ENCODE assay signal across 10 cellular contexts in genomic region chr1:54120698-54121481, GRCh38. TPM values are rescaled to one million over a fixed set of nuclear protein-coding genes. Genes with fewer than 3 reads are reported as not detected.
A peak's percentile ranks its signal among the peaks of the same experiment; 100 is the strongest.
DNase-seq lines count a peak whose midpoint lies in the region; ATAC-seq and TF ChIP-seq lines count a peak whose summit lies in the region.
"Had no signal": no experiment of that assay in that cellular context is flagged by ENCODE, and none has a peak within 500 bp of the region (broad histone marks: within the 10 kb centered on the region; RNA-seq: fewer than 3 reads in every experiment).

No MANE protein-coding gene starts in this region.

- ATAC-seq in T-helper 17 cell = no peak
- no peak for ATAC-seq in T-cell (replicated peaks in 1 of 4)
- ATAC-seq in GM18907 (IDR thresholded peaks at IDR 0.05; ENCODE audit: unreplicated experiment) = no peak

- no peaks in the 10 kb centered on the region for H3K79me2 ChIP-seq in GM23248 (ENCODE audit: insufficient read depth)

- peak overlapping the region; percentile 74 for H3K4me2 ChIP-seq in GM23248 (ENCODE audit: unreplicated experiment)

- no peaks in the 10 kb centered on the region for H3K36me3 Mint-ChIP-seq in T-helper 17 cell (ENCODE audit: low read depth)
- no peaks in the 10 kb centered on the region for H3K36me3 Mint-ChIP-seq in glutamatergic neuron (ENCODE audit: unreplicated experiment)
- no peaks in the 10 kb centered on the region for H3K36me3 Mint-ChIP-seq in T-cell

- H3K27me3 ChIP-seq in GM23248 (replicated peaks; ENCODE audit: insufficient read depth) (no peaks in the 10 kb centered on the region), spleen (replicated peaks in 1 of 7) (peaks cover 0 to 21% (median 0%) of the 10 kb centered on the region in 7 donors)

- H3K27ac Mint-ChIP-seq in T-helper 17 cell (peak overlapping the region; percentile 54), glutamatergic neuron (ENCODE audit: unreplicated experiment) (peak overlapping the region; percentile 54), T-cell (no peak overlapping the region)

- H3K9me2 ChIP-seq in GM23248 (ENCODE audit: insufficient read depth) = no peaks in the 10 kb centered on the region

- TF ChIP-seq POLR2A in spleen (IDR thresholded peaks at IDR 0.05) (no peak), erythroblast (IDR thresholded peaks at IDR 0.05; ENCODE audit: low read length) (no peak)

- H2AFZ ChIP-seq in GM23248 = peak overlapping the region; percentile 84

- H3K4me3 Mint-ChIP-seq in T-helper 17 cell = peak overlapping the region; percentile 41
- H3K4me3 Mint-ChIP-seq in glutamatergic neuron (ENCODE audit: unreplicated experiment) = no peak overlapping the region
- no peak overlapping the region for H3K4me3 Mint-ChIP-seq in T-cell

- H3K9ac ChIP-seq in GM23248 = peak overlapping the region; percentile 82

- POLR2A ChIA-PET in T-cell (lab: Charles Lee) = no interaction called here

- H3K9me3 Mint-ChIP-seq in glutamatergic neuron (ENCODE audit: unreplicated experiment) (no peaks in the 10 kb centered on the region), T-cell (no peaks in the 10 kb centered on the region)

- intact Hi-C loops in spleen (cut with DNase I; ENCODE audit: low total_unique reads) = no loop called here

- no peaks in the 10 kb centered on the region for H3K36me3 ChIP-seq in GM23248 (ENCODE audit: low read depth)
- no peaks in the 10 kb centered on the region for H3K36me3 ChIP-seq in spleen

- no peak for TF ChIP-seq CTCF in glutamatergic neuron (IDR thresholded peaks at IDR 0.05; ENCODE audit: partially characterized antibody, unreplicated experiment)
- TF ChIP-seq CTCF in spleen (IDR thresholded peaks at IDR 0.05 in 8 of 11, conservative IDR thresholded peaks at IDR 0.05 in 3 of 11) = no peak

- in situ Hi-C loops in GM23248 (cut with MboI) = loop anchor here (25.0 kb wide), 2 partner anchors 366 to 691 kb away; partner anchors contain the start of gene TTC22

- DNase-seq in GM23248 (peak; percentile 71), T-helper 17 cell (no peak), glutamatergic neuron (no peak), spleen (peak; percentile 47), T-cell (no peak), erythroblast (lab: John Stamatoyannopoulos, UW) (no peak)

- H3K27ac ChIP-seq in GM23248 (peak overlapping the region; percentile 74), spleen (peak overlapping the region in 1 of 8 donors; percentile 32)

- H3K4me1 Mint-ChIP-seq in T-helper 17 cell (peaks cover 3% of the 10 kb centered on the region), glutamatergic neuron (ENCODE audit: low read depth, unreplicated experiment) (peaks cover 5% of the 10 kb centered on the region), T-cell (peaks cover 6 to 11% (median 8%) of the 10 kb centered on the region in 3 donors)

- H3K9me3 ChIP-seq in GM23248 (ENCODE audit: low read depth) (no peaks in the 10 kb centered on the region), T-helper 17 cell (ENCODE audit: control insufficient read depth, low read length, poor library complexity, severe bottlenecking) (no peaks in the 10 kb centered on the region), spleen (no peaks in the 10 kb centered on the region)

- peaks cover 21% of the 10 kb centered on the region for H3F3A ChIP-seq in GM23248 (ENCODE audit: insufficient read depth)

- 51 to 55% methylated on average over 30 to 33 of the region's 33 CpGs for WGBS in GM23248 (ENCODE audit: low coverage in 1 of 2, low lambda C conversion rate in 2 of 2, missing lambda C conversion rate in 2 of 2), 2 experiments
- 72 to 82% (median 77%) methylated on average over 33 of the region's 33 CpGs for WGBS in spleen, 5 donors

- H3K4me1 ChIP-seq in GM23248 (ENCODE audit: insufficient read depth) (peaks cover 21% of the 10 kb centered on the region), spleen (peaks cover 0 to 19% (median 11%) of the 10 kb centered on the region in 6 donors)

- no peaks in the 10 kb centered on the region for H4K20me1 ChIP-seq in GM23248 (ENCODE audit: insufficient read depth)

- H3K27me3 Mint-ChIP-seq in T-helper 17 cell = no peaks in the 10 kb centered on the region
- H3K27me3 Mint-ChIP-seq in glutamatergic neuron (ENCODE audit: unreplicated experiment) = peaks cover 3% of the 10 kb centered on the region
- H3K27me3 Mint-ChIP-seq in T-cell = peaks cover 0 to 4% of the 10 kb centered on the region in 2 donors

- H3K4me3 ChIP-seq in GM23248 (peak overlapping the region; percentile 59), spleen (peak overlapping the region in 1 of 8 donors; percentile 49)
- H3K4me3 ChIP-seq: lung had no signal

- CTCF ChIA-PET in T-cell (lab: Charles Lee) = no interaction called here

RNA-seq across cellular contexts. Expression of gene CDCP2, which starts 31.9 kb away (rescaled TPM):
- total RNA-seq in GM23248 (2014; rRNA removed; shearing (Covaris generic)) = not detected in 2 replicates
- not detected in 2 replicates for polyA plus RNA-seq in GM23248 (2016; fragmentation: Nextera tagmentation; extraction: Ambion mirVana)
- not detected for total RNA-seq in T-helper 17 cell
- not detected for total RNA-seq in glutamatergic neuron (ENCODE audit: unreplicated experiment)
- 1 to 10 TPM in 2 of 7 donors, under 1 TPM in 5; 0.23 to 1.6 (median 0.85) TPM for total RNA-seq in spleen
- polyA plus RNA-seq in spleen = not detected
- total RNA-seq in T-cell = under 1 TPM in 3 of 5 donors, not detected in 2; 0.25 to 0.35 (median 0.35) TPM
- total RNA-seq: frontal cortex, M059J had no signal

Comparison
In these comparisons a context has a peak if more than half of its experiments do, and no peak if none do; other contexts are left out.
1. DNase-seq: peak in GM23248 (single experiment) and spleen (single experiment); none in T-helper 17 cell (0 of 3), glutamatergic neuron (single experiment), T-cell (0 of 34) and erythroblast (0 of 2).
2. H3K27ac Mint-ChIP-seq: peak in T-helper 17 cell (single experiment) and glutamatergic neuron (single experiment); none in T-cell (0 of 2).